Comparison of ENCODE assay signal across 8 cellular contexts in genomic region chr4:5711479-5712184, GRCh38. TPM values are rescaled to one million over a fixed set of nuclear protein-coding genes. Genes with fewer than 3 reads are reported as not detected.
DNase-seq lines count a peak whose midpoint lies in the region; ATAC-seq lines count a peak whose summit lies in the region.

No MANE protein-coding gene starts in this region.

- H3K27ac Mint-ChIP-seq in activated T-helper 17 cell treated with anti-CD3 and anti-CD28 coated beads, Interleukin-2, amount 50 U/mL, for 72 hours = no peak overlapping the region

- DNase-seq in ACHN (peak; percentile 43), H7 (no peak), hepatic stellate cell (ENCODE audit: low spot score) (peak; percentile 60), DMS153 (lab: John Stamatoyannopoulos, UW) (no peak)
- no peak for DNase-seq in stimulated activated naive CD4-positive, alpha-beta T cell treated with Interleukin-2 at 50 U/mL for 16 hours (lab: John Stamatoyannopoulos, UW)

- peaks cover 4 to 48% (median 38%) of the 10 kb centered on the region in 5 donors for H3K4me1 ChIP-seq in subcutaneous abdominal adipose tissue (ENCODE audit: control insufficient read depth in 5 of 5, insufficient read depth in 5 of 5, low read length in 5 of 5)

- in situ Hi-C loops in ACHN (cut with HindIII; ENCODE audit: low pct_ligation_motif_present, low pct_unique_long_range_greater_than_20kb, low sequenced_read_pairs) = no loop called here

- H3K4me3 ChIP-seq in H7 (ENCODE audit: insufficient read depth, low read depth, low read length) = peak overlapping the region; percentile 55
- peak overlapping the region; percentile 59 to 73 (median 64) for H3K4me3 ChIP-seq in subcutaneous abdominal adipose tissue (ENCODE audit: low read depth in 1 of 5, low read length in 5 of 5)

- no peak overlapping the region for H3K27ac ChIP-seq in subcutaneous abdominal adipose tissue (ENCODE audit: low read depth, low read length)

- H3K4me1 Mint-ChIP-seq in activated T-helper 17 cell treated with anti-CD3 and anti-CD28 coated beads, Interleukin-2, amount 50 U/mL, for 72 hours = peaks cover 6% of the 10 kb centered on the region

- ATAC-seq in activated T-helper 17 cell treated with anti-CD3 and anti-CD28 coated beads, Interleukin-2, amount 50 U/mL, for 72 hours (replicated peaks) = peak; percentile 5
- no peak for ATAC-seq in HG03280 (IDR thresholded peaks at IDR 0.05; ENCODE audit: unreplicated experiment)

- H3K36me3 Mint-ChIP-seq in activated T-helper 17 cell treated with anti-CD3 and anti-CD28 coated beads, Interleukin-2, amount 50 U/mL, for 72 hours (ENCODE audit: low read depth) = no peaks in the 10 kb centered on the region

- peaks cover 3 to 11% (median 6%) of the 10 kb centered on the region in 5 donors for H3K9me3 ChIP-seq in subcutaneous abdominal adipose tissue (ENCODE audit: control insufficient read depth in 5 of 5, low read length in 5 of 5)

- H3K9me3 Mint-ChIP-seq in activated T-helper 17 cell treated with anti-CD3 and anti-CD28 coated beads, Interleukin-2, amount 50 U/mL, for 72 hours = peaks cover 16% of the 10 kb centered on the region

- H3K4me3 Mint-ChIP-seq in activated T-helper 17 cell treated with anti-CD3 and anti-CD28 coated beads, Interleukin-2, amount 50 U/mL, for 72 hours = peak overlapping the region; percentile 77

- H3K27me3 Mint-ChIP-seq in activated T-helper 17 cell treated with anti-CD3 and anti-CD28 coated beads, Interleukin-2, amount 50 U/mL, for 72 hours = peaks cover 38% of the 10 kb centered on the region

- peak overlapping the region in 2 of 5 donors; percentile 74 to 77 for H3K9ac ChIP-seq in subcutaneous abdominal adipose tissue (ENCODE audit: low read length in 5 of 5)

- H3K27me3 ChIP-seq in H7 (ENCODE audit: control insufficient read depth, insufficient read depth, low read length) (peaks cover 14% of the 10 kb centered on the region), subcutaneous abdominal adipose tissue (ENCODE audit: control insufficient read depth in 5 of 5, insufficient read depth in 4 of 5, low read length in 5 of 5) (peaks cover 0 to 13% (median 5%) of the 10 kb centered on the region in 5 donors)

- no peaks in the 10 kb centered on the region for H3K36me3 ChIP-seq in H7 (replicated peaks; ENCODE audit: control insufficient read depth, insufficient read depth, low read length)
- H3K36me3 ChIP-seq in subcutaneous abdominal adipose tissue (ENCODE audit: control insufficient read depth in 5 of 5, insufficient read depth in 5 of 5, low read length in 5 of 5) = no peaks in the 10 kb centered on the region

RNA-seq across cellular contexts. Expression of gene EVC, which starts 0.6 kb away (rescaled TPM):
- 4.5 and 15.4 TPM in 2 replicates for total RNA-seq in H7 (2014; rRNA removed; shearing (Covaris generic))
- 10 to 100 TPM in 1 of 2 donors, 1 to 10 TPM in 1; 7.8 to 10.5 TPM for total RNA-seq in activated T-helper 17 cell treated with anti-CD3 and anti-CD28 coated beads, Interleukin-2, amount 50 U/mL, for 72 hours

RNA-seq across cellular contexts. Expression of gene EVC2, which starts 3.3 kb away (rescaled TPM):
- 6.2 and 7.5 TPM in 2 replicates for total RNA-seq in H7 (2014; rRNA removed; shearing (Covaris generic))
- 1 to 10 TPM; 4.0 to 6.2 TPM for total RNA-seq in activated T-helper 17 cell treated with anti-CD3 and anti-CD28 coated beads, Interleukin-2, amount 50 U/mL, for 72 hours

Comparison
In these comparisons a context has a peak if more than half of its experiments do, and no peak if none do; other contexts are left out.
1. DNase-seq: peak in ACHN (single experiment) and hepatic stellate cell (single experiment); none in H7 (single experiment), stimulated activated naive CD4-positive, alpha-beta T cell treated with Interleukin-2 at 50 U/mL for 16 hours (single experiment) and DMS153 (single experiment).